Comparison of ENCODE assay signal across 1 cellular context in genomic region chr3:161267646-161268045, GRCh38.
TF ChIP-seq lines count a peak whose summit lies in the region.

No MANE protein-coding gene starts in this region.

TF ChIP-seq in IMR-90, 13 proteins besides CTCF, POLR2A, EP300 and RAD21:
- TF ChIP-seq MAZ (IDR thresholded peaks at IDR 0.05; ENCODE audit: borderline replicate concordance, low read depth, low read length) (no peak), CHD1 (IDR thresholded peaks at IDR 0.05; ENCODE audit: low read depth, low read length) (no peak), FOS (IDR thresholded peaks at IDR 0.05; ENCODE audit: low read depth, low read length) (no peak), NFE2L2 (IDR thresholded peaks at IDR 0.05; ENCODE audit: low read depth, low read length) (no peak), BHLHE40 (IDR thresholded peaks at IDR 0.05; ENCODE audit: low read depth, low read length) (no peak), USF2 (IDR thresholded peaks at IDR 0.05; ENCODE audit: low read depth, low read length) (no peak), SMC3 (IDR thresholded peaks at IDR 0.05; ENCODE audit: low read depth, low read length) (no peak), RFX5 (IDR thresholded peaks at IDR 0.05; ENCODE audit: low read depth, low read length) (no peak), MAFK (IDR thresholded peaks at IDR 0.05; ENCODE audit: low read depth, low read length) (no peak), CEBPB (IDR thresholded peaks at IDR 0.05; ENCODE audit: low read depth, low read length) (no peak), RCOR1 (IDR thresholded peaks at IDR 0.05; ENCODE audit: insufficient replicate concordance, low read length) (no peak), MXI1 (IDR thresholded peaks at IDR 0.05; ENCODE audit: borderline replicate concordance, low read depth, low read length) (no peak)
- TF ChIP-seq, protein P1, sequence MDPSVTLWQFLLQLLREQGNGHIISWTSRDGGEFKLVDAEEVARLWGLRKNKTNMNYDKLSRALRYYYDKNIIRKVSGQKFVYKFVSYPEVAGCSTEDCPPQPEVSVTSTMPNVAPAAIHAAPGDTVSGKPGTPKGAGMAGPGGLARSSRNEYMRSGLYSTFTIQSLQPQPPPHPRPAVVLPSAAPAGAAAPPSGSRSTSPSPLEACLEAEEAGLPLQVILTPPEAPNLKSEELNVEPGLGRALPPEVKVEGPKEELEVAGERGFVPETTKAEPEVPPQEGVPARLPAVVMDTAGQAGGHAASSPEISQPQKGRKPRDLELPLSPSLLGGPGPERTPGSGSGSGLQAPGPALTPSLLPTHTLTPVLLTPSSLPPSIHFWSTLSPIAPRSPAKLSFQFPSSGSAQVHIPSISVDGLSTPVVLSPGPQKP (IDR thresholded peaks at IDR 0.05; ENCODE audit: borderline replicate concordance, low read depth, low read length) = no peak
TF ChIP-seq in IMR-90: peak in this region for 0.
